2 cellular contexts compared by ENCODE assay signal in the genomic region with DNA sequence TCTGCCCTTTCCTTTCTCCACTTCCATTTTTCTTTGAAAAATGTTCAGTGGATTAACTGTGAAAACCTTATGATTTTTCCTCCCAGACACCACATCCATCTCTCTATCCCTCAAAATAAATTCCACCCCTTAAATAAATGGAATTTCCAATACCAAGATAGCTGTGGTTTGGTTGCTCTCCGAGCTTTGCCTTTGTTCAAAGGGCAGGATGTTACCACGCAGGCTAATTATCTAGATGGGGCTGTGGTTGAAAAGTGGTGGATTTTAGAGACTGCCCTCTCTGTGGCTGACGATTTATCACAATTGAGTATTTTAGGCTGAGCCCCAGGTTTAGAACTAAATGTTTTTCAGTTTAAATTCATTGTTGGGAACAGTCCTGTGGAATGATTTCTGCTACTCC.
TF ChIP-seq lines count a peak whose summit lies in the region.

No MANE protein-coding gene starts in this region.

TF ChIP-seq in IMR-90, 13 proteins besides CTCF, POLR2A, EP300 and RAD21:
- TF ChIP-seq, protein P1, sequence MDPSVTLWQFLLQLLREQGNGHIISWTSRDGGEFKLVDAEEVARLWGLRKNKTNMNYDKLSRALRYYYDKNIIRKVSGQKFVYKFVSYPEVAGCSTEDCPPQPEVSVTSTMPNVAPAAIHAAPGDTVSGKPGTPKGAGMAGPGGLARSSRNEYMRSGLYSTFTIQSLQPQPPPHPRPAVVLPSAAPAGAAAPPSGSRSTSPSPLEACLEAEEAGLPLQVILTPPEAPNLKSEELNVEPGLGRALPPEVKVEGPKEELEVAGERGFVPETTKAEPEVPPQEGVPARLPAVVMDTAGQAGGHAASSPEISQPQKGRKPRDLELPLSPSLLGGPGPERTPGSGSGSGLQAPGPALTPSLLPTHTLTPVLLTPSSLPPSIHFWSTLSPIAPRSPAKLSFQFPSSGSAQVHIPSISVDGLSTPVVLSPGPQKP (IDR thresholded peaks at IDR 0.05; ENCODE audit: borderline replicate concordance, low read depth, low read length) = no peak
- no peak for TF ChIP-seq FOS (IDR thresholded peaks at IDR 0.05; ENCODE audit: low read depth, low read length)
- TF ChIP-seq NFE2L2 (IDR thresholded peaks at IDR 0.05; ENCODE audit: low read depth, low read length) = no peak
- TF ChIP-seq, protein P2, sequence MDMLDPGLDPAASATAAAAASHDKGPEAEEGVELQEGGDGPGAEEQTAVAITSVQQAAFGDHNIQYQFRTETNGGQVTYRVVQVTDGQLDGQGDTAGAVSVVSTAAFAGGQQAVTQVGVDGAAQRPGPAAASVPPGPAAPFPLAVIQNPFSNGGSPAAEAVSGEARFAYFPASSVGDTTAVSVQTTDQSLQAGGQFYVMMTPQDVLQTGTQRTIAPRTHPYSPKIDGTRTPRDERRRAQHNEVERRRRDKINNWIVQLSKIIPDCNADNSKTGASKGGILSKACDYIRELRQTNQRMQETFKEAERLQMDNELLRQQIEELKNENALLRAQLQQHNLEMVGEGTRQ (IDR thresholded peaks at IDR 0.05; ENCODE audit: low read depth, low read length) = no peak
- TF ChIP-seq RCOR1 (IDR thresholded peaks at IDR 0.05; ENCODE audit: insufficient replicate concordance, low read length) = no peak
- no peak for TF ChIP-seq MAFK (IDR thresholded peaks at IDR 0.05; ENCODE audit: low read depth, low read length)
- TF ChIP-seq RFX5 (IDR thresholded peaks at IDR 0.05; ENCODE audit: low read depth, low read length) = no peak
- no peak for TF ChIP-seq MAZ (IDR thresholded peaks at IDR 0.05; ENCODE audit: borderline replicate concordance, low read depth, low read length)
- TF ChIP-seq CHD1 (IDR thresholded peaks at IDR 0.05; ENCODE audit: low read depth, low read length) = no peak
- TF ChIP-seq BHLHE40 (IDR thresholded peaks at IDR 0.05; ENCODE audit: low read depth, low read length) = no peak

TF ChIP-seq in HEK293T, 16 proteins besides CTCF, POLR2A, EP300 and RAD21 (continued from another document):
- TF ChIP-seq ELF4 (IDR thresholded peaks at IDR 0.05) (no peak), FOXA1 (IDR thresholded peaks at IDR 0.05) (no peak), FOXM1 (IDR thresholded peaks at IDR 0.05; ENCODE audit: borderline replicate concordance) (no peak), ARNT (IDR thresholded peaks at IDR 0.05) (no peak), L3MBTL2 (conservative IDR thresholded peaks at IDR 0.05) (no peak)
